ENCODE assay signal across 8 cellular contexts in the genomic region with DNA sequence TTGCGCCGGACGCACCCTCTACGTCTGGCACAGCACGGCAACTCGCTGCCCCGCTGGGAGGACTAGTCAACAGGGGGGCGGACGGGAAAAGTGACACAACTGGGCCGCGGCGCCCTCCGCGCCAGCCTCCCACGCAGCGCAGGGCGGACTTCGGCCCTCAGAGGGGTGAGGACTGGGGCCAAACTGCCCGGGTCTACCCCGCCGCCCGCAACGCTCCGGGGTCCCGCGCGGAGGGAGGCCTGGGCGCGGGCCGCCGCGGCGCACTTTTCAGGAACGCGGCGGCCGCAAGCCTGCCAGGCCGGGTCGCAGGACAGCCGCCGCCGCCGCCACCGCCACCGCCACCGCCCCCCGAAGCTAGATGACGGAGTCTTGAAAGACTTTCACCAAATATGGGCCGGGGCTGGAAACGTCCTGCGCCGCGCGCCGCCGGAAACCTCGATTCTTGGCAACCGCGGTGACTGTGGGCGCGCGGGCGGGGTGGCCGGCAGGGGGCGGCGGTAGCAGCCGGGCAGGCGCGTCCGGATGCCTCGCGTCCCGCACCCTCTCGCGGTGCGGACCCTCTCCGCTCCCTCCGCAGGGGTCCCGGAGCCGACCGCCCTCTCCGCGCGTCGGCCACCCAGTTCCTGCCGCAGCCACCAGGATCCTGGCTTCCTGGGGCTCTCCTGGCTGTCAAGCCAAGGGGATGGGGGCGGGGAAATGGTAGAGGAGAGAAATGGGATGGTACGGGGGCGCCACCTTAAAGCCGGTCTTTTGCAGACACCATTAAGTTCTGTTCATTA. TPM values are rescaled to one million over a fixed set of nuclear protein-coding genes. Genes with fewer than 3 reads are reported as not detected.
DNase-seq lines count a peak whose midpoint lies in the region; ATAC-seq, FAIRE-seq and TF ChIP-seq lines count a peak whose summit lies in the region.

No MANE protein-coding gene starts in this region.

- FAIRE-seq in GM12892 (lab: Jason Lieb, UNC) = peak; percentile 82

- H3K27me3 Mint-ChIP-seq in activated T-cell treated with anti-CD3 and anti-CD28 coated beads, Interleukin-2, amount 50 U/mL, for 72 hours (ENCODE audit: low read depth) = peaks cover 79% of the 10 kb centered on the region
- peaks cover 34% of the 10 kb centered on the region for H3K27me3 Mint-ChIP-seq in neural crest cell (ENCODE audit: low read depth)

- peak overlapping the region; percentile 72 for H3K27ac Mint-ChIP-seq in activated T-cell treated with anti-CD3 and anti-CD28 coated beads, Interleukin-2, amount 50 U/mL, for 72 hours
- H3K27ac Mint-ChIP-seq in neural crest cell (ENCODE audit: unreplicated experiment) = peak overlapping the region; percentile 98

- peak overlapping the region; percentile 73 for H3K27ac ChIP-seq in foreskin keratinocyte

- DNase-seq in AG10803 (ENCODE audit: low read depth) (peak; percentile 93), GM12892 (ENCODE audit: insufficient read length) (peak; percentile 58), NCI-H2029 (lab: John Stamatoyannopoulos, UW) (peak; percentile 42), foreskin keratinocyte (peak in 1 of 2 donors; percentile 58), neural crest cell (ENCODE audit: low read depth, low spot score) (peak; percentile 85)
- peak; percentile 77 to 80 for DNase-seq in activated T-cell treated with anti-CD3 and anti-CD28 coated beads, Interleukin-2, amount 50 U/mL, for 72 hours

- peak overlapping the region; percentile 73 to 86 for H3K4me3 Mint-ChIP-seq in activated T-cell treated with anti-CD3 and anti-CD28 coated beads, Interleukin-2, amount 50 U/mL, for 72 hours
- H3K4me3 Mint-ChIP-seq in neural crest cell = peak overlapping the region; percentile 98

- H3K4me1 Mint-ChIP-seq in activated T-cell treated with anti-CD3 and anti-CD28 coated beads, Interleukin-2, amount 50 U/mL, for 72 hours (ENCODE audit: low read depth) = peaks cover 22% of the 10 kb centered on the region
- H3K4me1 Mint-ChIP-seq in neural crest cell = peaks cover 44% of the 10 kb centered on the region

- no peaks in the 10 kb centered on the region for H3K36me3 Mint-ChIP-seq in activated T-cell treated with anti-CD3 and anti-CD28 coated beads, Interleukin-2, amount 50 U/mL, for 72 hours (ENCODE audit: insufficient read depth in 2 of 2)
- no peaks in the 10 kb centered on the region for H3K36me3 Mint-ChIP-seq in neural crest cell (ENCODE audit: low read depth)

- peaks cover 29% of the 10 kb centered on the region for H3K4me1 ChIP-seq in foreskin keratinocyte

- no peaks in the 10 kb centered on the region for H3K9me3 Mint-ChIP-seq in activated T-cell treated with anti-CD3 and anti-CD28 coated beads, Interleukin-2, amount 50 U/mL, for 72 hours
- no peaks in the 10 kb centered on the region for H3K9me3 Mint-ChIP-seq in neural crest cell

- TF ChIP-seq CTCF in AG10803 (conservative IDR thresholded peaks at IDR 0.05; ENCODE audit: low read length) (peak; percentile 36), foreskin keratinocyte (conservative IDR thresholded peaks at IDR 0.05) (peak; percentile 80), neural crest cell (conservative IDR thresholded peaks at IDR 0.05) (peak; percentile 83)

- H3K4me3 ChIP-seq in AG10803 (ENCODE audit: low read length) = peak overlapping the region; percentile 98

- ATAC-seq in HG02798 (IDR thresholded peaks at IDR 0.05; ENCODE audit: poor library complexity, unreplicated experiment) (peak; percentile 80), foreskin keratinocyte (peak; percentile 41), GM18520 (IDR thresholded peaks at IDR 0.05; ENCODE audit: unreplicated experiment) (no peak)
- peak; percentile 68 to 74 for ATAC-seq in activated T-cell treated with anti-CD3 and anti-CD28 coated beads, Interleukin-2, amount 50 U/mL, for 72 hours (replicated peaks in 1 of 2)

- H3K27me3 ChIP-seq in foreskin keratinocyte = no peaks in the 10 kb centered on the region

- no peak for TF ChIP-seq POLR2A in GM12892 (IDR thresholded peaks at IDR 0.05; ENCODE audit: low read depth, low read length)

RNA-seq across cellular contexts. Expression of gene CCN1, which starts 3.7 kb away (rescaled TPM):
- polyA plus RNA-seq in GM12892 (2012; ENCODE audit: missing spikeins) = 0.11 TPM
- total RNA-seq in activated T-cell treated with anti-CD3 and anti-CD28 coated beads, Interleukin-2, amount 50 U/mL, for 72 hours = under 1 TPM in 1 of 2 donors, not detected in 1; 0.16 TPM
- total RNA-seq in foreskin keratinocyte (162 and 169 TPM in 2 replicates), neural crest cell (12.3 and 13.5 TPM in 2 replicates)
- 223 and 246 TPM in 2 replicates for polyA plus RNA-seq in foreskin keratinocyte

Comparison
In these comparisons a context has a peak if more than half of its experiments do, and no peak if none do; other contexts are left out.
1. RNA of gene CCN1, which starts 3.7 kb away (total RNA-seq): 162 to 169 TPM in foreskin keratinocyte; 12.3 to 13.5 TPM in neural crest cell and 0.16 TPM in activated T-cell treated with anti-CD3 and anti-CD28 coated beads, Interleukin-2, amount 50 U/mL, for 72 hours; every median in the first group is over 10 times any median in the second.
2. Peak in every context shown above with its lines, with median percentiles within 50 percentile points of each other: CTCF ChIP-seq.